19 cellular contexts compared by ENCODE assay signal in genomic region chr2:200337621-200338020, GRCh38. TPM values are rescaled to one million over a fixed set of nuclear protein-coding genes. Genes with fewer than 3 reads are reported as not detected.
A peak's percentile ranks its signal among the peaks of the same experiment; 100 is the strongest.
DNase-seq lines count a peak whose midpoint lies in the region; ATAC-seq, FAIRE-seq and TF ChIP-seq lines count a peak whose summit lies in the region.
"Had no signal": no experiment of that assay in that cellular context is flagged by ENCODE, and none has a peak within 500 bp of the region (broad histone marks: within the 10 kb centered on the region; RNA-seq: fewer than 3 reads in every experiment).

No MANE protein-coding gene starts in this region.

- POLR2A ChIA-PET in IMR-90 (lab: Charles Lee; ENCODE audit: unreplicated experiment) (no interaction called here), HepG2 (lab: Yijun Ruan, JAX) (interaction anchor here (1.3 kb wide), 1 partner anchor 10 kb away, joined by 3 read pairs; no protein-coding TSS in a partner anchor)

- FAIRE-seq in HepG2 (lab: Jason Lieb, UNC): no peak

- H3K27me3 ChIP-seq in IMR-90 (ENCODE audit: control insufficient read depth, insufficient read depth, low read length) (no peaks in the 10 kb centered on the region), dorsolateral prefrontal cortex (no peaks in the 10 kb centered on the region), HepG2 (ENCODE audit: control insufficient read depth in 1 of 2, insufficient read depth in 2 of 2, low read length in 2 of 2) (no peaks in the 10 kb centered on the region), subcutaneous abdominal adipose tissue (ENCODE audit: control insufficient read depth in 5 of 5, insufficient read depth in 4 of 5, low read length in 5 of 5) (no peaks in the 10 kb centered on the region)
- H3K27me3 ChIP-seq: upper lobe of left lung had no signal

- dilution Hi-C loops in IMR-90 (cut with HindIII; ENCODE audit: low sequenced_read_pairs, unreplicated experiment): no loop called here

- no peak overlapping the region for H3K14ac ChIP-seq in IMR-90 (replicated peaks; ENCODE audit: low read depth, low read length)

- no peak overlapping the region for H3K4me3 ChIP-seq in IMR-90 (ENCODE audit: insufficient read depth, low read depth, low read length)
- H3K4me3 ChIP-seq in dorsolateral prefrontal cortex: no peak overlapping the region
- H3K4me3 ChIP-seq in HepG2 (replicated peaks in 1 of 3; ENCODE audit: insufficient read depth in 1 of 3, low read depth in 2 of 3, low read length in 3 of 3): no peak overlapping the region
- no peak overlapping the region for H3K4me3 ChIP-seq in subcutaneous abdominal adipose tissue (ENCODE audit: low read depth in 1 of 5, low read length in 5 of 5)
- H3K4me3 ChIP-seq: upper lobe of left lung had no signal

- H3K36me3 ChIP-seq in IMR-90 (ENCODE audit: control insufficient read depth, insufficient read depth, low read length) (peaks cover 7% of the 10 kb centered on the region; the same call in 1 of the 2 replicates), HepG2 (replicated peaks in 1 of 2; ENCODE audit: control insufficient read depth in 1 of 2, insufficient read depth in 2 of 2, low read length in 2 of 2) (peaks cover 9 to 35% of the 10 kb centered on the region in 2 experiments; a peak in 3 of 5 replicates), subcutaneous abdominal adipose tissue (ENCODE audit: control insufficient read depth in 5 of 5, insufficient read depth in 5 of 5, low read length in 5 of 5) (no peaks in the 10 kb centered on the region)
- H3K36me3 ChIP-seq: upper lobe of left lung had no signal

- BruUV-seq in IMR-90 (replicated peaks; lab: Mats Ljungman, UMichigan): no TSS peak
- BruUV-seq in HepG2 (replicated peaks; lab: Mats Ljungman, UMichigan): no TSS peak

- H2AFZ ChIP-seq in IMR-90 (replicated peaks; ENCODE audit: low read length, poor library complexity) (no peak overlapping the region), HepG2 (ENCODE audit: low read length) (no peak overlapping the region)

- no peak overlapping the region for H4K91ac ChIP-seq in IMR-90 (ENCODE audit: insufficient read depth, low read depth, low read length)

- TF ChIP-seq EP300 in HepG2 (IDR thresholded peaks at IDR 0.05; ENCODE audit: low read depth in 2 of 2, low read length in 2 of 2): no peak
- TF ChIP-seq EP300 in HepG2 (CRISPR knock-in tag; IDR thresholded peaks at IDR 0.05; ENCODE audit: borderline replicate concordance): no peak

- H2BK20ac ChIP-seq in IMR-90 (ENCODE audit: low read depth, low read length): no peak overlapping the region

- no peaks in the 10 kb centered on the region for H3K9me3 ChIP-seq in IMR-90 (ENCODE audit: control insufficient read depth, insufficient read depth, low read length)
- no peaks in the 10 kb centered on the region for H3K9me3 ChIP-seq in HepG2 (ENCODE audit: low read length)
- H3K9me3 ChIP-seq in subcutaneous abdominal adipose tissue (ENCODE audit: control insufficient read depth in 5 of 5, low read length in 5 of 5): no peaks in the 10 kb centered on the region
- H3K9me3 ChIP-seq: upper lobe of left lung had no signal

- H3K18ac ChIP-seq in IMR-90 (ENCODE audit: low read depth, low read length): peak overlapping the region; percentile 44; the same call in 1 of the 2 replicates

- TF ChIP-seq POLR2A in IMR-90 (IDR thresholded peaks at IDR 0.05; ENCODE audit: low read depth, low read length) (no peak), HepG2 (IDR thresholded peaks at IDR 0.05; ENCODE audit: insufficient read depth in 1 of 2, low read depth in 2 of 2, low read length in 2 of 2) (no peak)

- peaks cover 10% of the 10 kb centered on the region for H3K4me1 ChIP-seq in IMR-90 (ENCODE audit: control insufficient read depth, insufficient read depth, low read length)
- H3K4me1 ChIP-seq in HepG2 (ENCODE audit: insufficient read depth, low read length): peaks cover 62% of the 10 kb centered on the region
- H3K4me1 ChIP-seq in subcutaneous abdominal adipose tissue (ENCODE audit: control insufficient read depth in 5 of 5, insufficient read depth in 5 of 5, low read length in 5 of 5): peaks cover 2 to 35% (median 30%) of the 10 kb centered on the region in 5 donors

- TF ChIP-seq CTCF in IMR-90 (conservative IDR thresholded peaks at IDR 0.05; ENCODE audit: low read depth, low read length): no peak
- TF ChIP-seq CTCF in dorsolateral prefrontal cortex (IDR thresholded peaks at IDR 0.05 in 54 of 56, conservative IDR thresholded peaks at IDR 0.05 in 2 of 56; ENCODE audit: low read depth in 1 of 56, partially characterized antibody in 56 of 56): no peak
- TF ChIP-seq CTCF in HepG2 (CRISPR knock-in tag; IDR thresholded peaks at IDR 0.05): no peak

- CTCF ChIA-PET in IMR-90 (lab: Yijun Ruan, JAX): interaction anchor here (1.0 kb wide), 1 partner anchor 18 kb away, joined by 3 read pairs; no protein-coding TSS in a partner anchor
- CTCF ChIA-PET in HepG2 (lab: Yijun Ruan, JAX; ENCODE audit: low intra/inter-chr PET ratio, low total read pairs): no interaction called here

- no peak for TF ChIP-seq RAD21 in IMR-90 (IDR thresholded peaks at IDR 0.05; ENCODE audit: low read length)
- no peak for TF ChIP-seq RAD21 in HepG2 (CRISPR knock-in tag; IDR thresholded peaks at IDR 0.05)

- WGBS in IMR-90 (ENCODE audit: extremely low coverage in 2 of 2, insufficient read length in 1 of 2), 2 experiments: no CpG with 5 or more reads among the region's 2 CpGs
- WGBS in HepG2 (ENCODE audit: low lambda C conversion rate): 82% methylated on average over 2 of the region's 2 CpGs

- H4K5ac ChIP-seq in IMR-90 (ENCODE audit: low read depth, low read length): peak overlapping the region; percentile 54; the same call in 1 of the 2 replicates

- no peak for DNase-seq in IMR-90
- DNase-seq in dorsolateral prefrontal cortex: no peak
- no peak for DNase-seq in HepG2 (ENCODE audit: low spot score)
- no peak for DNase-seq in activated naive CD4-positive, alpha-beta T cell treated with anti-CD3 and anti-CD28 coated beads, Interleukin-2, amount 50 U/mL, for 16 hours
- DNase-seq in NCI-H748 treated with DMSO at 0.1 percent for 48 hours (lab: John Stamatoyannopoulos, UW): no peak
- no peak for DNase-seq in activated gamma-delta T cell (lab: John Stamatoyannopoulos, UW)
- DNase-seq: activated CD4-positive, alpha-beta T cell treated with anti-CD3 and anti-CD28 coated beads, Interleukin-2, amount 10 ng/mL, durations not matched to agents 7 days and 5 days; activated CD8-positive, alpha-beta memory T cell treated with anti-CD3 and anti-CD28 coated beads, Interleukin-2, amount 50 U/mL, for 48 hours; activated effector memory CD4-positive, alpha-beta T cell treated with anti-CD3 and anti-CD28 coated beads, Interleukin-2, amount 50 U/mL, for 16 hours; AML-193; anterior cingulate cortex; NCI-H1105 treated with DMSO at 0.1 percent for 48 hours; NCI-H2081 treated with DMSO at 0.1 percent for 48 hours; NCI-H446 treated with DMSO at 0.1 percent for 48 hours; T-helper 1 cell; upper lobe of left lung had no signal

- H3K23ac ChIP-seq in IMR-90 (ENCODE audit: low read depth, low read length): no peak overlapping the region

- H3K4me2 ChIP-seq in IMR-90 (ENCODE audit: low read depth, low read length) (peak overlapping the region; percentile 42; the same call in 1 of the 2 replicates), HepG2 (ENCODE audit: low read depth, low read length) (no peak overlapping the region)

- H4K20me1 ChIP-seq in IMR-90 (ENCODE audit: insufficient read depth, low read length) (peaks cover 36% of the 10 kb centered on the region), HepG2 (ENCODE audit: insufficient read depth, low read length) (peaks cover 68% of the 10 kb centered on the region)

- H2BK120ac ChIP-seq in IMR-90 (ENCODE audit: low read depth, low read length): no peak overlapping the region

- no peak overlapping the region for H3K4ac ChIP-seq in IMR-90 (ENCODE audit: low read depth, low read length)

- H3K9me1 ChIP-seq in IMR-90 (ENCODE audit: insufficient read depth, low read length): peaks cover 17% of the 10 kb centered on the region

- H2BK5ac ChIP-seq in IMR-90 (ENCODE audit: low read depth, low read length, poor library complexity, severe bottlenecking): no peak overlapping the region

- H3K27ac ChIP-seq in IMR-90 (ENCODE audit: insufficient read depth, low read length): no peak overlapping the region
- peak overlapping the region in 53 of 59 donors; percentile 6 to 86 (median 57) for H3K27ac ChIP-seq in dorsolateral prefrontal cortex
- H3K27ac ChIP-seq in HepG2 (ENCODE audit: extremely low read length, insufficient read depth, low read length): no peak overlapping the region
- H3K27ac ChIP-seq in subcutaneous abdominal adipose tissue (ENCODE audit: low read depth, low read length): peak overlapping the region; percentile 69

- H4K8ac ChIP-seq in IMR-90 (ENCODE audit: low read depth in 2 of 2, low read length in 2 of 2): no peak overlapping the region

- no peak overlapping the region for H2BK15ac ChIP-seq in IMR-90 (ENCODE audit: low read depth, low read length)

- H3K79me2 ChIP-seq in HepG2 (ENCODE audit: insufficient read depth, low read length): peaks cover 86% of the 10 kb centered on the region

- in situ Hi-C loops in IMR-90 (cut with MboI; ENCODE audit: low sequenced_read_pairs): no loop called here
- in situ Hi-C loops in HepG2 (cut with HindIII; ENCODE audit: extremely low pct_ligation_motif_present, low pct_unique_long_range_greater_than_20kb): no loop called here

- ATAC-seq in IMR-90 (ENCODE audit: low read depth) (no peak), HepG2 (no peak; the same call in 2 of the 3 replicates), HG03378 (IDR thresholded peaks at IDR 0.05; ENCODE audit: unreplicated experiment) (no peak)
- ATAC-seq: stimulated activated memory B cell treated with anti-CD40 and anti-IgM and Interleukin-4, amounts not matched to agents 10 μg/mL and 1 μg/mL and 100 μg/mL, for 72 hours had no signal

- H2AK5ac ChIP-seq in IMR-90 (ENCODE audit: low read depth, low read length): no peak overlapping the region

- H3K56ac ChIP-seq in IMR-90 (ENCODE audit: extremely low read depth, insufficient read depth, low read length): no peak overlapping the region

- no peak overlapping the region for H2AK9ac ChIP-seq in IMR-90 (replicated peaks; ENCODE audit: low read depth, low read length, poor library complexity)

- intact Hi-C loops in IMR-90 (cut with micrococcal nuclease): no loop called here
- intact Hi-C loops in dorsolateral prefrontal cortex (cut with DNase I): no loop called here
- intact Hi-C loops in HepG2 (cut with micrococcal nuclease; ENCODE audit: unreplicated experiment): no loop called here

- H3K9ac ChIP-seq in IMR-90 (ENCODE audit: low read depth, low read length) (no peak overlapping the region), HepG2 (ENCODE audit: insufficient read depth, low read depth, low read length) (no peak overlapping the region), subcutaneous abdominal adipose tissue (ENCODE audit: low read length in 5 of 5) (no peak overlapping the region)

- peaks cover 36 to 55% of the 10 kb centered on the region in 2 experiments for H3K79me1 ChIP-seq in IMR-90 (ENCODE audit: low read depth in 1 of 2, low read length in 2 of 2)

RNA-seq across cellular contexts. Expression of gene SPATS2L, which starts 31.1 kb away (rescaled TPM):
- 118 and 145 TPM in 2 replicates for total RNA-seq in IMR-90 (2012; rRNA removed)
- polyA plus RNA-seq in IMR-90 (2012; rRNA removed): 155 and 175 TPM in 2 replicates
- 85.4 and 86.8 TPM in 2 replicates for polyA plus RNA-seq in IMR-90 (2012; cell fraction: cytosol; rRNA removed)
- polyA plus RNA-seq in IMR-90 (2012; cell fraction: nucleus; rRNA removed; ENCODE audit: low replicate concordance): 65.5 and 124 TPM in 2 replicates
- 100 to 1,000 TPM in 1 of 120 experiments, 10 to 100 TPM in 119; 43.6 to 101 (median 74.3) TPM for total RNA-seq in dorsolateral prefrontal cortex
- total RNA-seq in HepG2 (2016; rRNA removed; fragmentation: Illumina TruSeq; extraction: Trizol): 154 and 165 TPM in 2 replicates
- 81.5 and 81.6 TPM in 2 replicates for total RNA-seq in HepG2 (2016; cell fraction: cytosol; rRNA removed; fragmentation: Illumina TruSeq; extraction: Trizol; ENCODE audit: low read depth)
- 151 and 153 TPM in 2 replicates for total RNA-seq in HepG2 (2016; cell fraction: insoluble cytoplasmic fraction; rRNA removed; fragmentation: Illumina TruSeq; extraction: Trizol)
- 160 and 169 TPM in 2 replicates for total RNA-seq in HepG2 (2016; cell fraction: membrane; rRNA removed; fragmentation: Illumina TruSeq; extraction: Trizol)
- total RNA-seq in HepG2 (2016; cell fraction: nucleus; rRNA removed; fragmentation: Illumina TruSeq; extraction: Trizol): 110 and 114 TPM in 2 replicates
- polyA plus RNA-seq in HepG2 (2011; rRNA removed): 180 and 212 TPM in 2 replicates
- 161 and 177 TPM in 2 replicates for polyA plus RNA-seq in HepG2 (2011; cell fraction: cytosol; rRNA removed)
- polyA plus RNA-seq in HepG2 (2011; cell fraction: nucleus; rRNA removed): 71.8 and 89.4 TPM in 2 replicates
- polyA plus RNA-seq in HepG2 (2012): 134 and 184 TPM in 2 replicates
- polyA plus RNA-seq in HepG2 (2016; cell fraction: cytosol; fragmentation: Illumina TruSeq; extraction: Trizol; ENCODE audit: low read depth): 102 and 115 TPM in 2 replicates
- polyA plus RNA-seq in HepG2 (2016; cell fraction: insoluble cytoplasmic fraction; fragmentation: Illumina TruSeq; extraction: Trizol; ENCODE audit: low read depth): 213 and 235 TPM in 2 replicates
- polyA plus RNA-seq in HepG2 (2016; cell fraction: membrane; fragmentation: Illumina TruSeq; extraction: Trizol; ENCODE audit: low read depth): 179 and 180 TPM in 2 replicates
- 145 and 148 TPM in 2 replicates for polyA plus RNA-seq in HepG2 (2016; cell fraction: nucleus; fragmentation: Illumina TruSeq; extraction: Trizol; ENCODE audit: insufficient read depth, low read depth)
- polyA minus RNA-seq in HepG2 (2011; rRNA and poly(A)+ RNA removed; ENCODE audit: low replicate concordance): 28.4 and 78.1 TPM in 2 replicates
- 121 and 126 TPM in 2 replicates for polyA minus RNA-seq in HepG2 (2011; cell fraction: cytosol; rRNA and poly(A)+ RNA removed)
- 287 and 295 TPM in 2 replicates for polyA minus RNA-seq in HepG2 (2011; cell fraction: nucleus; rRNA and poly(A)+ RNA removed)

Comparison
In these comparisons a context has a peak if more than half of its experiments do, and no peak if none do; other contexts are left out.
1. H3K27ac ChIP-seq: peak in dorsolateral prefrontal cortex (53 of 59) and subcutaneous abdominal adipose tissue (single experiment); none in IMR-90 (single experiment) and HepG2 (single experiment).